ENCODE assay signal across 20 cellular contexts in genomic region chr3:182910939-182911781, GRCh38.
A peak's percentile ranks its signal among the peaks of the same experiment; 100 is the strongest.
DNase-seq lines count a peak whose midpoint lies in the region; ATAC-seq and TF ChIP-seq lines count a peak whose summit lies in the region.
"Had no signal": no experiment of that assay in that cellular context is flagged by ENCODE, and none has a peak within 500 bp of the region (broad histone marks: within the 10 kb centered on the region; RNA-seq: fewer than 3 reads in every experiment).

No MANE protein-coding gene starts in this region.

- no peak; the same call in 2 of the 3 replicates for ATAC-seq in RWPE2 (ENCODE audit: low read depth)
- peak; percentile 73 for ATAC-seq in stimulated activated naive CD8-positive, alpha-beta T cell treated with anti-CD3 and anti-CD28 coated beads, Interleukin-15, amount 100 ng/mL, for 72 hours
- ATAC-seq: GM12878, PC-3, sciatic nerve had no signal

- H3K36me3 ChIP-seq in RWPE2 (ENCODE audit: low read depth), result peaks cover 25% of the 10 kb centered on the region
- H3K36me3 ChIP-seq: ovary had no signal

- H3K36me3 Mint-ChIP-seq in activated naive CD4-positive, alpha-beta T cell treated with anti-CD3 and anti-CD28 coated beads, Interleukin-2, amount 10 ng/mL, durations not matched to agents 7 days and 5 days, result peaks cover 45% of the 10 kb centered on the region

- no peaks in the 10 kb centered on the region for H3K27me3 ChIP-seq in RWPE2 (ENCODE audit: insufficient read depth, poor library complexity, severe bottlenecking)
- H3K27me3 ChIP-seq: brain microvascular endothelial cell, ovary had no signal

- TF ChIP-seq CTCF in RWPE2 (IDR thresholded peaks at IDR 0.05; ENCODE audit: poor library complexity, severe bottlenecking), result no peak

- CTCF ChIA-PET in activated naive CD4-positive, alpha-beta T cell treated with anti-CD3 and anti-CD28 coated beads, Interleukin-2, amount 10 ng/mL, durations not matched to agents 7 days and 5 days (lab: Charles Lee), result interaction anchor here (0.6 to 2.6 kb wide), 4 partner anchors 11 to 1799 kb away, joined by 3 to 17 read pairs (median 5); no protein-coding TSS in a partner anchor

- no peaks in the 10 kb centered on the region for H3K9me3 Mint-ChIP-seq in activated naive CD4-positive, alpha-beta T cell treated with anti-CD3 and anti-CD28 coated beads, Interleukin-2, amount 10 ng/mL, durations not matched to agents 7 days and 5 days
- no peaks in the 10 kb centered on the region for H3K9me3 Mint-ChIP-seq in stimulated activated naive CD8-positive, alpha-beta T cell treated with anti-CD3 and anti-CD28 coated beads, Interleukin-15, amount 100 ng/mL, for 72 hours

- peaks cover 12% of the 10 kb centered on the region for H3K4me1 ChIP-seq in RWPE2 (ENCODE audit: insufficient read depth, poor library complexity, severe bottlenecking)

- H3K4me3 Mint-ChIP-seq in activated naive CD4-positive, alpha-beta T cell treated with anti-CD3 and anti-CD28 coated beads, Interleukin-2, amount 10 ng/mL, durations not matched to agents 7 days and 5 days, result no peak overlapping the region
- peak overlapping the region in 1 of 2 donors; percentile 24 for H3K4me3 Mint-ChIP-seq in stimulated activated naive CD8-positive, alpha-beta T cell treated with anti-CD3 and anti-CD28 coated beads, Interleukin-15, amount 100 ng/mL, for 72 hours

- H3K27me3 Mint-ChIP-seq in activated naive CD4-positive, alpha-beta T cell treated with anti-CD3 and anti-CD28 coated beads, Interleukin-2, amount 10 ng/mL, durations not matched to agents 7 days and 5 days, result no peaks in the 10 kb centered on the region
- no peaks in the 10 kb centered on the region for H3K27me3 Mint-ChIP-seq in stimulated activated naive CD8-positive, alpha-beta T cell treated with anti-CD3 and anti-CD28 coated beads, Interleukin-15, amount 100 ng/mL, for 72 hours

- H3K4me3 ChIP-seq in RWPE2 (ENCODE audit: severe bottlenecking), result no peak overlapping the region
- H3K4me3 ChIP-seq: GM12878, ovary had no signal

- peak overlapping the region; percentile 73 for H3K27ac Mint-ChIP-seq in activated naive CD4-positive, alpha-beta T cell treated with anti-CD3 and anti-CD28 coated beads, Interleukin-2, amount 10 ng/mL, durations not matched to agents 7 days and 5 days
- peak overlapping the region; percentile 40 to 72 for H3K27ac Mint-ChIP-seq in stimulated activated naive CD8-positive, alpha-beta T cell treated with anti-CD3 and anti-CD28 coated beads, Interleukin-15, amount 100 ng/mL, for 72 hours

- H3K9me3 ChIP-seq in RWPE2 (ENCODE audit: severe bottlenecking), result no peaks in the 10 kb centered on the region
- H3K9me3 ChIP-seq: ovary, SK-N-SH had no signal

- H3K4me1 Mint-ChIP-seq in activated naive CD4-positive, alpha-beta T cell treated with anti-CD3 and anti-CD28 coated beads, Interleukin-2, amount 10 ng/mL, durations not matched to agents 7 days and 5 days, result peaks cover 61% of the 10 kb centered on the region
- peaks cover 55% of the 10 kb centered on the region for H3K4me1 Mint-ChIP-seq in stimulated activated naive CD8-positive, alpha-beta T cell treated with anti-CD3 and anti-CD28 coated beads, Interleukin-15, amount 100 ng/mL, for 72 hours

- no peak for DNase-seq in activated naive CD4-positive, alpha-beta T cell treated with anti-CD3 and anti-CD28 coated beads, Interleukin-2, amount 10 ng/mL, durations not matched to agents 7 days and 5 days
- DNase-seq in activated naive CD4-positive, alpha-beta T cell (lab: John Stamatoyannopoulos, UW), result no peak
- DNase-seq in RWPE2 (ENCODE audit: low spot score) (no peak), COR-L47 (lab: John Stamatoyannopoulos, UW) (no peak), Ammon's horn (ENCODE audit: low spot score) (no peak), NCI-H1436 treated with DMSO at 0.1 percent for 48 hours (lab: John Stamatoyannopoulos, UW) (no peak)
- peak; percentile 1 for DNase-seq in central memory CD4-positive, alpha-beta T cell
- DNase-seq in stimulated activated naive CD8-positive, alpha-beta T cell treated with anti-CD3 and anti-CD28 coated beads, Interleukin-15, amount 100 ng/mL, for 72 hours, result no peak
- DNase-seq: activated CD4-positive, alpha-beta T cell treated with anti-CD3 and anti-CD28 coated beads, Interleukin-2, amount 50 U/mL, for 1 hour; activated effector memory CD4-positive, alpha-beta T cell treated with anti-CD3 and anti-CD28 coated beads, Interleukin-2, amount 50 U/mL, for 16 hours; brain microvascular endothelial cell; NCI-H1048; NCI-H2081 treated with DMSO at 0.1 percent for 48 hours; NCI-H526 treated with DMSO at 0.1 percent for 48 hours; ovary; PC-3; SK-N-SH; stimulated activated CD4-positive, alpha-beta T cell treated with anti-CD3 and anti-CD28 coated beads, Interleukin-2, amount 100 ng/mL, for 24 hours had no signal

- H3K27ac ChIP-seq in RWPE2 (ENCODE audit: poor library complexity, severe bottlenecking), result peak overlapping the region; percentile 40
- H3K27ac ChIP-seq: brain microvascular endothelial cell, ovary had no signal
